12 cellular contexts compared by ENCODE assay signal in the genomic region with DNA sequence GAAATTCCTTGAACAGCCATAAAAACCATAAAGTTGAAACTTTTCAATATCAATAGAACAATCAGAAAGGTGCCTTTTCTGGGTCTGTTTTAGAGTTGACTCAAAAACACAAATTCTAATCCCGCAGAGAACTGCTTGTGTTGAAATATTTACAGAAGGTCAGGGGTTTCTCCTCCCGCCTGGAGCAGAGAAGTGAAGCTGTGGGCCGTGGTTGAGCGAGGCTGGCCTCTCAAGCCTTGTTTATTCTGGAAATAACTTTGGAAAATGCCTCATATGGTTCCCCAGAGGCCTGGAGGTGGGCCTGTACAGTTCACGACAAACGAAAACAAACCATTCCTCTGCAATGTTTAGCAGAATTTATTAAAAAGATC.
DNase-seq lines count a peak whose midpoint lies in the region; ATAC-seq, FAIRE-seq and TF ChIP-seq lines count a peak whose summit lies in the region.
"Had no signal": no experiment of that assay in that cellular context is flagged by ENCODE, and none has a peak within 500 bp of the region (broad histone marks: within the 10 kb centered on the region; RNA-seq: fewer than 3 reads in every experiment).

No MANE protein-coding gene starts in this region.

- TF ChIP-seq POLR2A in endothelial cell of umbilical vein (IDR thresholded peaks at IDR 0.05; ENCODE audit: low read depth, low read length): no peak
- TF ChIP-seq POLR2A in tibial nerve (IDR thresholded peaks at IDR 0.05): no peak

- peak overlapping the region; percentile 45 for H3K27ac ChIP-seq in endothelial cell of umbilical vein (ENCODE audit: insufficient read depth, low read depth, low read length)
- peak overlapping the region in 3 of 4 donors; percentile 75 to 85 (median 80) for H3K27ac ChIP-seq in tibial nerve
- H3K27ac ChIP-seq: foreskin keratinocyte had no signal

- H3K4me3 ChIP-seq in endothelial cell of umbilical vein (replicated peaks in 1 of 3; ENCODE audit: insufficient read depth in 1 of 3, low read depth in 1 of 3, low read length in 3 of 3): no peak overlapping the region
- H3K4me3 ChIP-seq in mucosa of descending colon: no peak overlapping the region
- H3K4me3 ChIP-seq in tibial nerve: no peak overlapping the region
- H3K4me3 ChIP-seq: GM12878 had no signal

- H3K27me3 ChIP-seq in endothelial cell of umbilical vein (ENCODE audit: control insufficient read depth in 2 of 2, insufficient read depth in 2 of 2, low read length in 2 of 2): no peaks in the 10 kb centered on the region
- no peaks in the 10 kb centered on the region for H3K27me3 ChIP-seq in tibial nerve
- H3K27me3 ChIP-seq: foreskin keratinocyte had no signal

- no peaks in the 10 kb centered on the region for H4K20me1 ChIP-seq in endothelial cell of umbilical vein (replicated peaks; ENCODE audit: control insufficient read depth, extremely low read depth, insufficient read depth, low read length)

- no peak overlapping the region for H3K4me2 ChIP-seq in endothelial cell of umbilical vein (ENCODE audit: insufficient read depth, low read length)

- peaks cover 39% of the 10 kb centered on the region for H3K4me1 ChIP-seq in endothelial cell of umbilical vein (ENCODE audit: control insufficient read depth, extremely low read depth, insufficient read depth, low read length)
- H3K4me1 ChIP-seq in mucosa of descending colon (ENCODE audit: low read depth): peaks cover 4% of the 10 kb centered on the region
- peaks cover 0 to 83% (median 45%) of the 10 kb centered on the region in 4 donors for H3K4me1 ChIP-seq in tibial nerve
- H3K4me1 ChIP-seq: foreskin keratinocyte had no signal

- peak; percentile 37 for ATAC-seq in mucosa of descending colon
- ATAC-seq in GM18517 (IDR thresholded peaks at IDR 0.05; ENCODE audit: unreplicated experiment): no peak
- ATAC-seq: foreskin keratinocyte, GM12878 had no signal

- peak; percentile 49 to 92 for TF ChIP-seq EP300 in tibial nerve (IDR thresholded peaks at IDR 0.05)

- H3K9me3 ChIP-seq in endothelial cell of umbilical vein (replicated peaks; ENCODE audit: control insufficient read depth, insufficient read depth, low read length) (no peaks in the 10 kb centered on the region), mucosa of descending colon (no peaks in the 10 kb centered on the region), tibial nerve (no peaks in the 10 kb centered on the region)

- TF ChIP-seq CTCF in endothelial cell of umbilical vein (IDR thresholded peaks at IDR 0.05; ENCODE audit: extremely low read depth in 1 of 2, insufficient read depth in 1 of 2, low read depth in 1 of 2, low read length in 2 of 2) (no peak), mucosa of descending colon (IDR thresholded peaks at IDR 0.05) (no peak), tibial nerve (IDR thresholded peaks at IDR 0.05) (peak in 1 of 5 experiments; percentile 9)

- intact Hi-C loops in endothelial cell of umbilical vein (cut with micrococcal nuclease) (no loop called here), mucosa of descending colon (cut with DNase I, micrococcal nuclease) (no loop called here)

- WGBS in tibial nerve, 2 donors: 10 to 23% methylated on average over 6 of the region's 6 CpGs

- H3K36me3 ChIP-seq in endothelial cell of umbilical vein (ENCODE audit: control insufficient read depth in 2 of 2, extremely low read depth in 1 of 2, insufficient read depth in 2 of 2, low read length in 2 of 2): no peaks in the 10 kb centered on the region
- H3K36me3 ChIP-seq in mucosa of descending colon (ENCODE audit: low read depth): no peaks in the 10 kb centered on the region
- H3K36me3 ChIP-seq in tibial nerve: no peaks in the 10 kb centered on the region

- dilution Hi-C loops in endothelial cell of umbilical vein (cut with MboI; ENCODE audit: extremely low pct_ligation_motif_present, low sequenced_read_pairs): no loop called here

- FAIRE-seq in endothelial cell of umbilical vein (lab: Jason Lieb, UNC): no peak
- FAIRE-seq: GM12878 had no signal

- no peaks in the 10 kb centered on the region for H3K79me2 ChIP-seq in endothelial cell of umbilical vein (ENCODE audit: control insufficient read depth, insufficient read depth, low read length)

- H3K9ac ChIP-seq in endothelial cell of umbilical vein (replicated peaks; ENCODE audit: extremely low read depth, insufficient read depth, low read length): no peak overlapping the region

- no peaks in the 10 kb centered on the region for H3K9me1 ChIP-seq in endothelial cell of umbilical vein (replicated peaks; ENCODE audit: control insufficient read depth, extremely low read depth, insufficient read depth, low read length)

- DNase-seq in LHCN-M2 (ENCODE audit: low read depth): peak; percentile 85
- DNase-seq in endothelial cell of umbilical vein (ENCODE audit: low read depth, low spot score): peak; percentile 82
- peak in 2 of 3 donors; percentile 39 to 42 for DNase-seq in mucosa of descending colon
- DNase-seq in tibial nerve (ENCODE audit: low spot score in 2 of 2): peak; percentile 61 to 84
- DNase-seq in activated effector memory CD4-positive, alpha-beta T cell treated with anti-CD3 and anti-CD28 coated beads, Interleukin-2, amount 50 U/mL, for 16 hours: no peak
- no peak for DNase-seq in NCI-H2081 (lab: John Stamatoyannopoulos, UW)
- DNase-seq in NCI-H510A (lab: John Stamatoyannopoulos, UW): no peak
- DNase-seq: foreskin keratinocyte; MM.1S; stimulated activated CD4-positive, alpha-beta T cell treated with anti-CD3 and anti-CD28 coated beads, Interleukin-15, amount 100 ng/mL, for 24 hours had no signal

- no TSS peak for BruUV-seq in endothelial cell of umbilical vein (replicated peaks; lab: Mats Ljungman, UMichigan)

- H2AFZ ChIP-seq in endothelial cell of umbilical vein (ENCODE audit: low read depth, low read length): peak overlapping the region; percentile 37

- CTCF ChIA-PET in endothelial cell of umbilical vein (lab: Charles Lee): interaction anchor here (0.6 to 1.3 kb wide), 4 partner anchors 17 to 84 kb away, joined by 3 to 5 read pairs (median 3); no protein-coding TSS in a partner anchor

- POLR2A ChIA-PET in endothelial cell of umbilical vein (lab: Charles Lee): interaction anchor here (1.2 kb wide), 1 partner anchor 17 kb away, joined by 4 read pairs; no protein-coding TSS in a partner anchor

TF ChIP-seq in endothelial cell of umbilical vein, 7 proteins besides CTCF, POLR2A, EP300 and RAD21:
- TF ChIP-seq POLR2AphosphoS5 (IDR thresholded peaks at IDR 0.05; ENCODE audit: insufficient read depth, low read depth, low read length): no peak
- no peak for TF ChIP-seq GATA2 (IDR thresholded peaks at IDR 0.05; ENCODE audit: insufficient read depth, insufficient read length, low read depth, low read length)
- TF ChIP-seq MYC (IDR thresholded peaks at IDR 0.05; ENCODE audit: low read depth, low read length): no peak
- no peak for TF ChIP-seq EZH2 (IDR thresholded peaks at IDR 0.05; ENCODE audit: borderline replicate concordance, low read depth, low read length, severe bottlenecking)
- no peak for TF ChIP-seq JUN (IDR thresholded peaks at IDR 0.05; ENCODE audit: borderline replicate concordance, insufficient read depth, insufficient read length, low read depth)
- TF ChIP-seq, protein P1, sequence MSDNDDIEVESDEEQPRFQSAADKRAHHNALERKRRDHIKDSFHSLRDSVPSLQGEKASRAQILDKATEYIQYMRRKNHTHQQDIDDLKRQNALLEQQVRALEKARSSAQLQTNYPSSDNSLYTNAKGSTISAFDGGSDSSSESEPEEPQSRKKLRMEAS (IDR thresholded peaks at IDR 0.05; ENCODE audit: insufficient read depth, insufficient read length): no peak
- TF ChIP-seq FOS (IDR thresholded peaks at IDR 0.05; ENCODE audit: borderline replicate concordance, insufficient read depth, low read length): no peak
TF ChIP-seq in endothelial cell of umbilical vein: peak in this region for 0.

Comparison
In these comparisons a context has a peak if more than half of its experiments do, and no peak if none do; other contexts are left out.
1. DNase-seq: peak in LHCN-M2 (single experiment), endothelial cell of umbilical vein (single experiment), mucosa of descending colon (2 of 3) and tibial nerve (2 of 2); none in activated effector memory CD4-positive, alpha-beta T cell treated with anti-CD3 and anti-CD28 coated beads, Interleukin-2, amount 50 U/mL, for 16 hours (single experiment), NCI-H2081 (0 of 2) and NCI-H510A (single experiment).